In genomic region chr1:32859915-32860314, GRCh38 we compare ENCODE assay signal across 23 cellular contexts. TPM values are rescaled to one million over a fixed set of nuclear protein-coding genes. Genes with fewer than 3 reads are reported as not detected.
"Had no signal": no experiment of that assay in that cellular context is flagged by ENCODE, and none has a peak within 500 bp of the region (broad histone marks: within the 10 kb centered on the region; RNA-seq: fewer than 3 reads in every experiment).

No MANE protein-coding gene starts in this region.

- H3K4me3 ChIP-seq: colonic mucosa, lower lobe of right lung, pancreas, stomach, thyroid gland had no signal

- H3K4me1 ChIP-seq: colonic mucosa, lower lobe of right lung, pancreas had no signal

- H3K36me3 ChIP-seq: colonic mucosa had no signal

- DNase-seq: colonic mucosa; effector memory CD8-positive, alpha-beta T cell; left ventricle myocardium superior; lower lobe of right lung; naive B cell; pancreas; stimulated activated CD4-positive, alpha-beta T cell treated with anti-CD3 and anti-CD28 coated beads, Interleukin-2, amount 100 ng/mL, for 24 hours; stimulated activated CD4-positive, alpha-beta T cell treated with anti-CD3 and anti-CD28 coated beads, Interleukin-4, amount 100 ng/mL, for 24 hours; stimulated activated naive CD4-positive, alpha-beta T cell treated with Interleukin-2 at 50 U/mL for 16 hours; stomach; thyroid gland; trophoblast cell had no signal

- ATAC-seq: effector memory CD8-positive, alpha-beta T cell; left ventricle myocardium superior; lower lobe of right lung; natural killer cell treated with Interleukin-12 subunit alpha and Interleukin-12 subunit beta and Interleukin-15 and Interleukin-18, amount 100 ng/mL, for 72 hours; pancreas; sciatic nerve; stimulated activated effector memory CD8-positive, alpha-beta T cell treated with anti-CD3 and anti-CD28 coated beads, Interleukin-12 subunit alpha, Interleukin-12 subunit beta, amount 100 ng/mL, for 72 hours had no signal

- H3K27ac ChIP-seq: colonic mucosa, lower lobe of right lung, neutrophil, pancreas, stomach, thyroid gland had no signal

- H3K27me3 ChIP-seq: colonic mucosa, neutrophil, pancreas, stomach, thyroid gland had no signal

- H3K9me3 ChIP-seq: colonic mucosa, lower lobe of right lung, neutrophil, pancreas, stomach, thyroid gland had no signal

RNA-seq across cellular contexts. Expression of gene FNDC5, which starts 10.8 kb away (rescaled TPM):
- total RNA-seq: natural killer cell treated with Interleukin-12 subunit alpha and Interleukin-12 subunit beta and Interleukin-15 and Interleukin-18, amount 100 ng/mL, for 72 hours had no signal
- polyA plus RNA-seq: keratinocyte had no signal

RNA-seq across cellular contexts. Expression of gene HPCA, which starts 26.4 kb away (rescaled TPM):
- total RNA-seq: chondrocyte, fibroblast of villous mesenchyme, glomerular endothelial cell, left ventricle myocardium superior, lower lobe of right lung, mesenteric fat pad, skeletal muscle tissue, thyroid gland, urinary bladder had no signal
- polyA plus RNA-seq: keratinocyte had no signal
